Comparison of ENCODE assay signal across 13 cellular contexts in genomic region chr12:1932264-1932777, GRCh38. TPM values are rescaled to one million over a fixed set of nuclear protein-coding genes. Genes with fewer than 3 reads are reported as not detected.
A peak's percentile ranks its signal among the peaks of the same experiment; 100 is the strongest.
DNase-seq lines count a peak whose midpoint lies in the region; ATAC-seq and TF ChIP-seq lines count a peak whose summit lies in the region.
"Had no signal": no experiment of that assay in that cellular context is flagged by ENCODE, and none has a peak within 500 bp of the region (broad histone marks: within the 10 kb centered on the region; RNA-seq: fewer than 3 reads in every experiment).

No MANE protein-coding gene starts in this region.

- H3K4me3 ChIP-seq in Panc1 (ENCODE audit: low read depth in 2 of 2, low read length in 2 of 2) = no peak overlapping the region

- CTCF ChIA-PET in GM10248 (lab: Yijun Ruan, JAX) = interaction anchor here (1.6 kb wide), 1 partner anchor 22 kb away, joined by 3 read pairs; no protein-coding TSS in a partner anchor
- CTCF ChIA-PET in Panc1 (lab: Charles Lee) = no interaction called here

- DNase-seq in GM10248 (ENCODE audit: extremely low spot score) (peak; percentile 49), Panc1 (ENCODE audit: low read depth, low spot score) (no peak), cardiac septum (ENCODE audit: low spot score) (peak; percentile 86), renal cortical epithelial cell (ENCODE audit: low read depth) (peak; percentile 81), activated gamma-delta T cell treated with Interleukin-2 at 50 U/mL for 16 hours (no peak), erythroblast (lab: John Stamatoyannopoulos, UW) (no peak)
- no peak for DNase-seq in activated naive CD4-positive, alpha-beta T cell treated with Interleukin-2 at 50 U/mL for 16 hours
- DNase-seq: activated CD8-positive, alpha-beta T cell treated with anti-CD3 and anti-CD28 coated beads, Interleukin-2, amount 10 ng/mL, durations not matched to agents 7 days and 5 days; GDM1; NCI-H2227 treated with DMSO at 0.1 percent for 48 hours; stimulated activated CD4-positive, alpha-beta T cell treated with anti-CD3 and anti-CD28 coated beads, Interleukin-12 subunit alpha, Interleukin-12 subunit beta, amount 100 ng/mL, for 4 hours had no signal

- 0 out of 2 replicates have a peak, but pooled peaks have one; percentile 26 for ATAC-seq in Panc1
- ATAC-seq in GM21737 (IDR thresholded peaks at IDR 0.05; ENCODE audit: unreplicated experiment) = no peak
- ATAC-seq: activated CD8-positive, alpha-beta T cell treated with anti-CD3 and anti-CD28 coated beads, Interleukin-2, amount 10 ng/mL, durations not matched to agents 7 days and 5 days; esophagus mucosa had no signal

- TF ChIP-seq POLR2A in erythroblast (IDR thresholded peaks at IDR 0.05; ENCODE audit: low read length) = no peak

- in situ Hi-C loops in Panc1 (cut with HindIII; ENCODE audit: low pct_unique_long_range_greater_than_20kb, low sequenced_read_pairs) = no loop called here

- no TSS peak for BruUV-seq in Panc1 (replicated peaks; lab: Mats Ljungman, UMichigan)

- intact Hi-C loops in Panc1 (cut with micrococcal nuclease; ENCODE audit: unreplicated experiment) (loop anchor here (10.0 kb wide), 1 partner anchor 268 kb away; no protein-coding TSS in a partner anchor), cardiac septum (cut with DNase I) (no loop called here)

- TF ChIP-seq CTCF in GM10248 (IDR thresholded peaks at IDR 0.05; ENCODE audit: control extremely low read depth, extremely low read depth, low read depth, missing control alignments) (no peak), Panc1 (IDR thresholded peaks at IDR 0.05) (no peak)

- no peaks in the 10 kb centered on the region for H3K36me3 ChIP-seq in Panc1 (ENCODE audit: control insufficient read depth, insufficient read depth, low read length)

- H3K4me1 ChIP-seq in Panc1 (ENCODE audit: control insufficient read depth, insufficient read depth, low read length) = peaks cover 3% of the 10 kb centered on the region; the same call in 1 of the 2 replicates

- no peak overlapping the region for H3K27ac ChIP-seq in Panc1 (ENCODE audit: low read length)

- POLR2A ChIA-PET in GM10248 (lab: Yijun Ruan, JAX) = no interaction called here
- POLR2A ChIA-PET in Panc1 (lab: Charles Lee) = no interaction called here

- H3K27me3 ChIP-seq in Panc1 (ENCODE audit: control insufficient read depth, insufficient read depth, low read length) = no peaks in the 10 kb centered on the region

- H3K9me3 ChIP-seq in Panc1 (ENCODE audit: control insufficient read depth, insufficient read depth, low read depth, low read length) = no peaks in the 10 kb centered on the region

RNA-seq across cellular contexts. Expression of gene CACNA2D4, which starts 13.9 kb away (rescaled TPM):
- total RNA-seq in Panc1 (2021; ENCODE audit: unreplicated experiment) (0.15 TPM), cardiac septum (0.89 TPM), renal cortical epithelial cell (0.17 and 0.20 TPM in 2 replicates)
- polyA plus RNA-seq in Panc1 (2012; ENCODE audit: insufficient read length) = 0.29 TPM

Comparison
In these comparisons a context has a peak if more than half of its experiments do, and no peak if none do; other contexts are left out.
1. DNase-seq: peak in GM10248 (single experiment), cardiac septum (single experiment) and renal cortical epithelial cell (single experiment); none in Panc1 (single experiment), activated gamma-delta T cell treated with Interleukin-2 at 50 U/mL for 16 hours (single experiment), activated naive CD4-positive, alpha-beta T cell treated with Interleukin-2 at 50 U/mL for 16 hours (single experiment) and erythroblast (0 of 2).